19 cellular contexts compared by ENCODE assay signal in genomic region chr20:2909953-2910352, GRCh38.
"Had no signal": no experiment of that assay in that cellular context is flagged by ENCODE, and none has a peak within 500 bp of the region (broad histone marks: within the 10 kb centered on the region; RNA-seq: fewer than 3 reads in every experiment).

No MANE protein-coding gene starts in this region.

- FAIRE-seq: endothelial cell of umbilical vein had no signal

- DNase-seq: colonic mucosa; cortex of kidney; dermis blood vessel endothelial cell; dorsolateral prefrontal cortex; effector CD4-positive, alpha-beta T cell; effector CD8-positive, alpha-beta T cell; effector memory CD4-positive, alpha-beta T cell; effector memory CD8-positive, alpha-beta T cell; endodermal cell; esophagus squamous epithelium; foreskin fibroblast; foreskin keratinocyte; foreskin melanocyte; gastrocnemius medialis; head of caudate nucleus; heart left ventricle; heart right ventricle had no signal

- H3K27me3 Mint-ChIP-seq: dendritic cell treated with granulocyte-macrophage colony-stimulating factor and Interleukin-4, amounts not matched to agents 40 ng/mL and 50 ng/mL, for 4 days; effector memory CD8-positive, alpha-beta T cell had no signal

- H3K4me3 Mint-ChIP-seq: dendritic cell treated with granulocyte-macrophage colony-stimulating factor and Interleukin-4, amounts not matched to agents 40 ng/mL and 50 ng/mL, for 4 days; effector memory CD8-positive, alpha-beta T cell; endodermal cell had no signal

- H3K9me3 Mint-ChIP-seq: dendritic cell treated with granulocyte-macrophage colony-stimulating factor and Interleukin-4, amounts not matched to agents 40 ng/mL and 50 ng/mL, for 4 days; effector memory CD8-positive, alpha-beta T cell had no signal

- H3K27ac Mint-ChIP-seq: dendritic cell treated with granulocyte-macrophage colony-stimulating factor and Interleukin-4, amounts not matched to agents 40 ng/mL and 50 ng/mL, for 4 days; effector memory CD8-positive, alpha-beta T cell; endodermal cell had no signal
